1 cellular context compared by ENCODE assay signal in the genomic region with DNA sequence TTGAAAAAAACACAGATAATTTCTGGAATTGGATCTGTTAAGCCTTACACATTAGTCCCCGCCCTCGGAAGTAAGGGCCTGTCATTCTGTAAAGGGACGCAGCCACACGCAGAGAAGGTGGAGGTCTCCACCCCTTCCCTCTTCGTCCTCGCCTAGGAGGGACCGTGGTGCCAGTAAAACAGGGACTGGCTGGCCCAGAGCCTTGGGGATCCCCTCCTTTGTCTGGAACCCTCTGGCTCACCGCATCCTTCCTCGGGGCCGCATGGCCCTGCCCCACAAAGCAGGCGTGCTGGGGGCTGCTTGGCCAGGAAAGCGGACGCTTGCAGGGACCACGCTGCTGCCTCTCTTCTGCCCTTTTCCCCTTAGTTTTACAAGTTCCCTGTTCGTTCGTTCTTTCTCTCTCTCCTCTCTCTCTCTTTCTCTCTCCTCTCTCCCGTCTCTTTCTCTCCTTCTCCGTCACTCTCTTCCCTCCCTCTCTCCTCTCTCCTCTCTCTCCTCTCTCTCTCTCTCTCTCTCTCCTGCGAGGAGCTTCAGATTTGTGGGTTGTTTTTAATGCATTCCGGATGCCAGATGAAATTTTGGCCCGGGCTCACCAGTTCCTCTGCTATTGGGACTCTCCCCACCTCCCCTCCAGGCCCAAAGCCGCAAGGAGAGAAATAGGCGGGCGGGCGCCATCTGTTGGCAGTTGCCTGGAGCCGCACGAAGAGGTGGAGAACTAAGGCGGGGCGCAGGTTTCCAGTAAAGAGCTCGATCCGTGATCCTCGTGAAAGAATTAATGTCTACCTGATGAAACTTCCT.
TF ChIP-seq lines count a peak whose summit lies in the region.

No MANE protein-coding gene starts in this region.

TF ChIP-seq in SK-N-SH, 30 proteins besides CTCF, POLR2A, EP300 and RAD21 (continued from another document):
- TF ChIP-seq SMC3 (IDR thresholded peaks at IDR 0.05; ENCODE audit: low read depth, low read length) (peak; percentile 96), POLR2AphosphoS5 (IDR thresholded peaks at IDR 0.05; ENCODE audit: low read depth, low read length) (no peak; the same call in 1 of the 2 replicates), RCOR1 (IDR thresholded peaks at IDR 0.05; ENCODE audit: low read length) (no peak), MXI1 (IDR thresholded peaks at IDR 0.05; ENCODE audit: low read depth, low read length) (0 out of 2 replicates have a peak, but pooled peaks have one; percentile 32), RXRA (IDR thresholded peaks at IDR 0.05; ENCODE audit: borderline replicate concordance, low read depth) (no peak), NFIC (IDR thresholded peaks at IDR 0.05; ENCODE audit: borderline replicate concordance) (peak; percentile 38; the same call in 1 of the 2 replicates), TCF12 (IDR thresholded peaks at IDR 0.05) (peak; percentile 41; the same call in 1 of the 2 replicates), JUND (IDR thresholded peaks at IDR 0.05) (no peak)
- TF ChIP-seq, protein P1, sequence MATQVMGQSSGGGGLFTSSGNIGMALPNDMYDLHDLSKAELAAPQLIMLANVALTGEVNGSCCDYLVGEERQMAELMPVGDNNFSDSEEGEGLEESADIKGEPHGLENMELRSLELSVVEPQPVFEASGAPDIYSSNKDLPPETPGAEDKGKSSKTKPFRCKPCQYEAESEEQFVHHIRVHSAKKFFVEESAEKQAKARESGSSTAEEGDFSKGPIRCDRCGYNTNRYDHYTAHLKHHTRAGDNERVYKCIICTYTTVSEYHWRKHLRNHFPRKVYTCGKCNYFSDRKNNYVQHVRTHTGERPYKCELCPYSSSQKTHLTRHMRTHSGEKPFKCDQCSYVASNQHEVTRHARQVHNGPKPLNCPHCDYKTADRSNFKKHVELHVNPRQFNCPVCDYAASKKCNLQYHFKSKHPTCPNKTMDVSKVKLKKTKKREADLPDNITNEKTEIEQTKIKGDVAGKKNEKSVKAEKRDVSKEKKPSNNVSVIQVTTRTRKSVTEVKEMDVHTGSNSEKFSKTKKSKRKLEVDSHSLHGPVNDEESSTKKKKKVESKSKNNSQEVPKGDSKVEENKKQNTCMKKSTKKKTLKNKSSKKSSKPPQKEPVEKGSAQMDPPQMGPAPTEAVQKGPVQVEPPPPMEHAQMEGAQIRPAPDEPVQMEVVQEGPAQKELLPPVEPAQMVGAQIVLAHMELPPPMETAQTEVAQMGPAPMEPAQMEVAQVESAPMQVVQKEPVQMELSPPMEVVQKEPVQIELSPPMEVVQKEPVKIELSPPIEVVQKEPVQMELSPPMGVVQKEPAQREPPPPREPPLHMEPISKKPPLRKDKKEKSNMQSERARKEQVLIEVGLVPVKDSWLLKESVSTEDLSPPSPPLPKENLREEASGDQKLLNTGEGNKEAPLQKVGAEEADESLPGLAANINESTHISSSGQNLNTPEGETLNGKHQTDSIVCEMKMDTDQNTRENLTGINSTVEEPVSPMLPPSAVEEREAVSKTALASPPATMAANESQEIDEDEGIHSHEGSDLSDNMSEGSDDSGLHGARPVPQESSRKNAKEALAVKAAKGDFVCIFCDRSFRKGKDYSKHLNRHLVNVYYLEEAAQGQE (IDR thresholded peaks at IDR 0.05; ENCODE audit: low read depth, low read length): no peak
- TF ChIP-seq, protein P2, sequence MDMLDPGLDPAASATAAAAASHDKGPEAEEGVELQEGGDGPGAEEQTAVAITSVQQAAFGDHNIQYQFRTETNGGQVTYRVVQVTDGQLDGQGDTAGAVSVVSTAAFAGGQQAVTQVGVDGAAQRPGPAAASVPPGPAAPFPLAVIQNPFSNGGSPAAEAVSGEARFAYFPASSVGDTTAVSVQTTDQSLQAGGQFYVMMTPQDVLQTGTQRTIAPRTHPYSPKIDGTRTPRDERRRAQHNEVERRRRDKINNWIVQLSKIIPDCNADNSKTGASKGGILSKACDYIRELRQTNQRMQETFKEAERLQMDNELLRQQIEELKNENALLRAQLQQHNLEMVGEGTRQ (IDR thresholded peaks at IDR 0.05; ENCODE audit: borderline replicate concordance, low read depth, low read length): no peak
- TF ChIP-seq, protein P3, sequence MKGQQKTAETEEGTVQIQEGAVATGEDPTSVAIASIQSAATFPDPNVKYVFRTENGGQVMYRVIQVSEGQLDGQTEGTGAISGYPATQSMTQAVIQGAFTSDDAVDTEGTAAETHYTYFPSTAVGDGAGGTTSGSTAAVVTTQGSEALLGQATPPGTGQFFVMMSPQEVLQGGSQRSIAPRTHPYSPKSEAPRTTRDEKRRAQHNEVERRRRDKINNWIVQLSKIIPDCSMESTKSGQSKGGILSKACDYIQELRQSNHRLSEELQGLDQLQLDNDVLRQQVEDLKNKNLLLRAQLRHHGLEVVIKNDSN (IDR thresholded peaks at IDR 0.05; ENCODE audit: borderline replicate concordance, low read depth): no peak
- TF ChIP-seq, protein P4, sequence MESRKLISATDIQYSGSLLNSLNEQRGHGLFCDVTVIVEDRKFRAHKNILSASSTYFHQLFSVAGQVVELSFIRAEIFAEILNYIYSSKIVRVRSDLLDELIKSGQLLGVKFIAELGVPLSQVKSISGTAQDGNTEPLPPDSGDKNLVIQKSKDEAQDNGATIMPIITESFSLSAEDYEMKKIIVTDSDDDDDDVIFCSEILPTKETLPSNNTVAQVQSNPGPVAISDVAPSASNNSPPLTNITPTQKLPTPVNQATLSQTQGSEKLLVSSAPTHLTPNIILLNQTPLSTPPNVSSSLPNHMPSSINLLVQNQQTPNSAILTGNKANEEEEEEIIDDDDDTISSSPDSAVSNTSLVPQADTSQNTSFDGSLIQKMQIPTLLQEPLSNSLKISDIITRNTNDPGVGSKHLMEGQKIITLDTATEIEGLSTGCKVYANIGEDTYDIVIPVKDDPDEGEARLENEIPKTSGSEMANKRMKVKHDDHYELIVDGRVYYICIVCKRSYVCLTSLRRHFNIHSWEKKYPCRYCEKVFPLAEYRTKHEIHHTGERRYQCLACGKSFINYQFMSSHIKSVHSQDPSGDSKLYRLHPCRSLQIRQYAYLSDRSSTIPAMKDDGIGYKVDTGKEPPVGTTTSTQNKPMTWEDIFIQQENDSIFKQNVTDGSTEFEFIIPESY (IDR thresholded peaks at IDR 0.05; ENCODE audit: borderline replicate concordance, low read depth): no peak
- TF ChIP-seq, protein P5, sequence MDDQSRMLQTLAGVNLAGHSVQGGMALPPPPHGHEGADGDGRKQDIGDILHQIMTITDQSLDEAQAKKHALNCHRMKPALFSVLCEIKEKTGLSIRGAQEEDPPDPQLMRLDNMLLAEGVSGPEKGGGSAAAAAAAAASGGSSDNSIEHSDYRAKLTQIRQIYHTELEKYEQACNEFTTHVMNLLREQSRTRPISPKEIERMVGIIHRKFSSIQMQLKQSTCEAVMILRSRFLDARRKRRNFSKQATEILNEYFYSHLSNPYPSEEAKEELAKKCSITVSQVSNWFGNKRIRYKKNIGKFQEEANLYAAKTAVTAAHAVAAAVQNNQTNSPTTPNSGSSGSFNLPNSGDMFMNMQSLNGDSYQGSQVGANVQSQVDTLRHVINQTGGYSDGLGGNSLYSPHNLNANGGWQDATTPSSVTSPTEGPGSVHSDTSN (IDR thresholded peaks at IDR 0.05): no peak
TF ChIP-seq in SK-N-SH: peak in this region for 6.
